Comparison of ENCODE assay signal across 1 cellular context in genomic region chr5:136819526-136820302, GRCh38.
TF ChIP-seq lines count a peak whose summit lies in the region.

No MANE protein-coding gene starts in this region.

TF ChIP-seq in K562, 482 proteins besides CTCF, POLR2A, EP300 and RAD21 (continued from another document):
- no peak for TF ChIP-seq E4F1 (CRISPR knock-in tag; IDR thresholded peaks at IDR 0.05; ENCODE audit: borderline replicate concordance)
- no peak for TF ChIP-seq ZNF3 (CRISPR knock-in tag; IDR thresholded peaks at IDR 0.05)
- TF ChIP-seq KDM2B (CRISPR knock-in tag; IDR thresholded peaks at IDR 0.05), result no peak
- no peak for TF ChIP-seq DDX20 (tag; IDR thresholded peaks at IDR 0.05; ENCODE audit: low read depth)
- no peak for TF ChIP-seq RBM39 (optimal IDR thresholded peaks at IDR 0.05; ENCODE audit: low read depth, low read length)
- TF ChIP-seq NFE2 (IDR thresholded peaks at IDR 0.05; ENCODE audit: low read depth), result no peak
- TF ChIP-seq ZNF217 (CRISPR knock-in tag; IDR thresholded peaks at IDR 0.05), result no peak
- TF ChIP-seq HCFC1 (IDR thresholded peaks at IDR 0.05; ENCODE audit: low read depth, low read length), result no peak
- TF ChIP-seq GMEB1 (CRISPR knock-in tag; IDR thresholded peaks at IDR 0.05), result no peak
